In the genomic region with DNA sequence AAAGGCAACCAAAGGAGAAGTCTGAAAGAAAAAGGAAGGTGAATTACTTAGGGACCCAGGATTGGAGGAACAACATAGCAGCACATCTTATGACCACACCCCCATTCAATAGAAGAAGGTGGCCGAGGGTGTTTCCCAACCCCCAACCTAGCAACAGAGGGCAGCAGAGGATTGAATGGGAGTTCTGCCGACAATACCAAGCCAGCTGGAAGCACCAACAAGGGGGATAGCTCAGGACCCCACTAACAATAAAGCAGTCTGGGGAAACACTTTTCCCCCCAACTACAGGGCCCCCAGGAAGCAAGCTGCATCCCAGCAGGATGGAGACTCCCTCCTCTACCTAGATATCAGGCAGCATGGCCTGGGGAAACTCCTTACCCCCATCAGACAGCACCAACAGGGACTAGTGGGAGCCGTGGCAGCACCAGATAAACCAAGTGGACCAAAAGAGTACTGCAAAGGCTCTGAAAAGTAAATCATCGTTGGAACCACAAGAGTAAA, we compare ENCODE assay signal across 8 cellular contexts.
A peak's percentile ranks its signal among the peaks of the same experiment; 100 is the strongest.
DNase-seq lines count a peak whose midpoint lies in the region; ATAC-seq and TF ChIP-seq lines count a peak whose summit lies in the region.

No MANE protein-coding gene starts in this region.

- no peak overlapping the region for H3K4me3 ChIP-seq in AG10803 (ENCODE audit: low read length)

- ATAC-seq in HG03159 (IDR thresholded peaks at IDR 0.05; ENCODE audit: unreplicated experiment) (no peak), GM21390 (IDR thresholded peaks at IDR 0.05; ENCODE audit: unreplicated experiment) (no peak)

- H3K27ac ChIP-seq in substantia nigra (ENCODE audit: low read depth, low read length, poor library complexity, severe bottlenecking): peak overlapping the region; percentile 92

- DNase-seq in AG10803 (ENCODE audit: low read depth) (no peak), HUDEP-2 (lab: John Stamatoyannopoulos, UW; ENCODE audit: unreplicated experiment in 76 of 76) (peak in 49 of 76 experiments; percentile 9 to 72 (median 36)), astrocyte of the hippocampus (ENCODE audit: low read depth, low spot score) (peak; percentile 74), iPS-NIHi7 (ENCODE audit: extremely low spot score) (peak; percentile 83), substantia nigra (lab: John Stamatoyannopoulos, UW) (peak in 29 of 49 donors; percentile 13 to 59 (median 40)), T-helper 1 cell (no peak)

- peak; percentile 25; the same call in 1 of the 2 replicates for TF ChIP-seq CTCF in AG10803 (conservative IDR thresholded peaks at IDR 0.05; ENCODE audit: low read length)

Comparison
In these comparisons a context has a peak if more than half of its experiments do, and no peak if none do; other contexts are left out.
1. DNase-seq: peak in HUDEP-2 (49 of 76), astrocyte of the hippocampus (single experiment), iPS-NIHi7 (single experiment) and substantia nigra (29 of 49); none in AG10803 (single experiment) and T-helper 1 cell (0 of 5).